Comparison of ENCODE assay signal across 8 cellular contexts in genomic region chr10:27285093-27285492, GRCh38. TPM values are rescaled to one million over a fixed set of nuclear protein-coding genes. Genes with fewer than 3 reads are reported as not detected.
DNase-seq lines count a peak whose midpoint lies in the region; ATAC-seq, FAIRE-seq and TF ChIP-seq lines count a peak whose summit lies in the region.

No MANE protein-coding gene starts in this region.

- no peaks in the 10 kb centered on the region for H3K9me3 Mint-ChIP-seq in activated T-helper 17 cell treated with anti-CD3 and anti-CD28 coated beads, Interleukin-2, amount 50 U/mL, for 72 hours

- no peaks in the 10 kb centered on the region for H3K36me3 Mint-ChIP-seq in activated T-helper 17 cell treated with anti-CD3 and anti-CD28 coated beads, Interleukin-2, amount 50 U/mL, for 72 hours (ENCODE audit: low read depth)

- DNase-seq in BE2C = no peak
- DNase-seq in left kidney (ENCODE audit: low read depth, low spot score) = peak; percentile 52
- no peak for DNase-seq in GM19239 (ENCODE audit: insufficient read length, low spot score)
- no peak for DNase-seq in posterior cingulate gyrus

- no peaks in the 10 kb centered on the region for H3K4me1 ChIP-seq in BE2C

- H3K27me3 Mint-ChIP-seq in activated T-helper 17 cell treated with anti-CD3 and anti-CD28 coated beads, Interleukin-2, amount 50 U/mL, for 72 hours = no peaks in the 10 kb centered on the region

- H3K4me3 ChIP-seq in BE2C (ENCODE audit: low read depth, low read length) = no peak overlapping the region

- H3K36me3 ChIP-seq in BE2C = no peaks in the 10 kb centered on the region

- H3K4me1 Mint-ChIP-seq in activated T-helper 17 cell treated with anti-CD3 and anti-CD28 coated beads, Interleukin-2, amount 50 U/mL, for 72 hours = peaks cover 7% of the 10 kb centered on the region

- H3K4me3 Mint-ChIP-seq in activated T-helper 17 cell treated with anti-CD3 and anti-CD28 coated beads, Interleukin-2, amount 50 U/mL, for 72 hours = peak overlapping the region; percentile 4

- intact Hi-C loops in posterior cingulate gyrus (cut with DNase I) = no loop called here

- FAIRE-seq in GM19239 (lab: Jason Lieb, UNC) = no peak

- H3K27ac Mint-ChIP-seq in activated T-helper 17 cell treated with anti-CD3 and anti-CD28 coated beads, Interleukin-2, amount 50 U/mL, for 72 hours = peak overlapping the region; percentile 54

- TF ChIP-seq CTCF in BE2C (IDR thresholded peaks at IDR 0.05; ENCODE audit: low read depth, low read length) = peak; percentile 33; the same call in 1 of the 2 replicates

- no peaks in the 10 kb centered on the region for H3K27me3 ChIP-seq in BE2C

- ATAC-seq in HG03432 (IDR thresholded peaks at IDR 0.05; ENCODE audit: unreplicated experiment) = peak; percentile 59
- ATAC-seq in activated T-helper 17 cell treated with anti-CD3 and anti-CD28 coated beads, Interleukin-2, amount 50 U/mL, for 72 hours (replicated peaks) = peak; percentile 97
- ATAC-seq in HG03378 (IDR thresholded peaks at IDR 0.05; ENCODE audit: unreplicated experiment) = no peak
- no peak for ATAC-seq in HG03196 (IDR thresholded peaks at IDR 0.05; ENCODE audit: unreplicated experiment)

- H3K9me3 ChIP-seq in BE2C = no peaks in the 10 kb centered on the region

RNA-seq across cellular contexts. Expression of gene ACBD5, which starts 44.5 kb away (rescaled TPM):
- 23.8 TPM for polyA plus RNA-seq in BE2C (2012; ENCODE audit: insufficient read depth, insufficient read length, low read depth)
- total RNA-seq in activated T-helper 17 cell treated with anti-CD3 and anti-CD28 coated beads, Interleukin-2, amount 50 U/mL, for 72 hours = 10 to 100 TPM; 25.9 to 27.4 TPM

Comparison
In these comparisons a context has a peak if more than half of its experiments do, and no peak if none do; other contexts are left out.
1. ATAC-seq: peak in HG03432 (single experiment) and activated T-helper 17 cell treated with anti-CD3 and anti-CD28 coated beads, Interleukin-2, amount 50 U/mL, for 72 hours (single experiment); none in HG03378 (single experiment) and HG03196 (single experiment).